ENCODE assay signal across 13 cellular contexts in genomic region chr7:157795199-157795598, GRCh38.
"Had no signal": no experiment of that assay in that cellular context is flagged by ENCODE, and none has a peak within 500 bp of the region (broad histone marks: within the 10 kb centered on the region; RNA-seq: fewer than 3 reads in every experiment).

No MANE protein-coding gene starts in this region.

- H3K9me3 ChIP-seq: left lung had no signal

- FAIRE-seq: urothelium cell line had no signal

- DNase-seq: activated CD4-positive, alpha-beta T cell treated with anti-CD3 and anti-CD28 coated beads, Interleukin-2, amount 10 ng/mL, durations not matched to agents 24 days and 14 days; activated CD8-positive, alpha-beta T cell treated with anti-CD3 and anti-CD28 coated beads for 36 hours; activated naive CD4-positive, alpha-beta T cell treated with anti-CD3 and anti-CD28 coated beads, Interleukin-2, amount 10 ng/mL, durations not matched to agents 7 days and 5 days; activated T-cell treated with anti-CD3 and anti-CD28 coated beads, Interleukin-2, amount 50 U/mL, for 24 hours; foreskin keratinocyte; left lung; stimulated activated CD4-positive, alpha-beta T cell treated with anti-CD3 and anti-CD28 coated beads, Interleukin-12 subunit alpha, Interleukin-12 subunit beta, amount 100 ng/mL, for 4 hours; stimulated activated CD4-positive, alpha-beta T cell treated with anti-CD3 and anti-CD28 coated beads, Interleukin-1b, Interleukin-23, amount 100 ng/mL, for 48 hours; T-helper 9 cell had no signal

- H3K4me1 ChIP-seq: foreskin keratinocyte, left lung, tibial nerve had no signal

- H3K36me3 ChIP-seq: left lung, tibial nerve had no signal

- H3K4me3 ChIP-seq: coronary artery, left lung, tibial nerve had no signal

- H3K27ac ChIP-seq: coronary artery, foreskin keratinocyte, left lung, tibial nerve had no signal

- ATAC-seq: activated CD8-positive, alpha-beta T cell treated with anti-CD3 and anti-CD28 coated beads for 36 hours; foreskin keratinocyte; left lung; natural killer cell treated with Interleukin-12 subunit alpha and Interleukin-12 subunit beta and Interleukin-15 and Interleukin-18, amount 100 ng/mL, for 72 hours had no signal
